ENCODE assay signal across 19 cellular contexts in the genomic region with DNA sequence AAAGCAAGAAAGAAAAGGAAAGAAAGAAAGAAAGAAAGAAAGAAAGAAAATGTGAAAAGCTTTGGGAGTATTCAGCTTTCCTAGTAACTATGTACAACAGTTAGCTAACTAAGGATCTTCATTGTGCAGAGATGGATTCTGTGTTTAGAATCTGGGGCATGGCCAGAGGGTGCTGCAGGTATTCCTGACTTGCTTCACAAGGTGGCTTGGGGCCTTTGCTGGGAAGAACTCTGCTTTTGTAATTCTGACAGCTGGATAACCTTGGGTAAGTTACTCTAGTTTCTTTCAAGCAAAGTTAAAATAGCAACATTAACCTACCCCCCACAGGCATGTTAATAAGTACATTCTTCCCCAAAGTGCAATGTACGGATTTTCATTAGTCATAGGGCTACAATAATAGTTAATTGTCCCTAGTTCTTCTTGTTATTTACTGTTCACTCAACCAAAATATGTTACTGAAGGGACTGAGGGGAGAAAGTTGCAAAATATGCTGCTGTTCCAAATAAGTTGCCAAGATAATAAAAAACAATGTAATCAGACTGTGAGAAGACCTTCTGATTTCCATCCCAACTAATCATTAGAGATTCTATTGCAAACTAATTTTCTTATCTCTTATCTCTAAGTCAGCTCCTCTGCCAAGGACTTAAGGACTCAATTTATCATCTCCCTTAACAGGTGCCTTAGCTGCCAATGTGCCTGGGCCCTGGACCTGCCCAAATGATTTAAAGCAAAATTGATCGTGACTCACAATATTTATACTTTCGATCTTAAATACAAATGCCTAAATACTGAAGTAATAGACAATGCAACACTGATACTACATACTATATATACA. TPM values are rescaled to one million over a fixed set of nuclear protein-coding genes. Genes with fewer than 3 reads are reported as not detected.
DNase-seq lines count a peak whose midpoint lies in the region; ATAC-seq and TF ChIP-seq lines count a peak whose summit lies in the region.
"Had no signal": no experiment of that assay in that cellular context is flagged by ENCODE, and none has a peak within 500 bp of the region (broad histone marks: within the 10 kb centered on the region; RNA-seq: fewer than 3 reads in every experiment).

No MANE protein-coding gene starts in this region.

- CTCF ChIA-PET in WTC11 (lab: Charles Lee) = interaction anchor here (1.1 to 1.3 kb wide), 2 partner anchors 18 to 389 kb away, joined by 3 to 5 read pairs; no protein-coding TSS in a partner anchor

- no peaks in the 10 kb centered on the region for H3K9me3 Mint-ChIP-seq in WTC11
- H3K9me3 Mint-ChIP-seq in activated T-cell treated with anti-CD3 and anti-CD28 coated beads, Interleukin-2, amount 50 U/mL, for 72 hours = no peaks in the 10 kb centered on the region

- POLR2A ChIA-PET in WTC11 (lab: Charles Lee) = no interaction called here

- H3K27ac Mint-ChIP-seq in WTC11 = 0 out of 2 replicates have a peak overlapping the region, but pooled peaks have one; percentile 28
- no peak overlapping the region for H3K27ac Mint-ChIP-seq in activated T-cell treated with anti-CD3 and anti-CD28 coated beads, Interleukin-2, amount 50 U/mL, for 72 hours

- H3K27me3 Mint-ChIP-seq in WTC11 (ENCODE audit: low read depth) = no peaks in the 10 kb centered on the region; the same call in 1 of the 2 replicates
- no peaks in the 10 kb centered on the region for H3K27me3 Mint-ChIP-seq in activated T-cell treated with anti-CD3 and anti-CD28 coated beads, Interleukin-2, amount 50 U/mL, for 72 hours (ENCODE audit: low read depth)

- no peak for TF ChIP-seq CTCF in WTC11 (IDR thresholded peaks at IDR 0.05)
- no peak for TF ChIP-seq CTCF in kidney epithelial cell (IDR thresholded peaks at IDR 0.05; ENCODE audit: insufficient read depth, low read length, poor library complexity, severe bottlenecking)
- TF ChIP-seq CTCF in retinal pigment epithelial cell (conservative IDR thresholded peaks at IDR 0.05; ENCODE audit: low read depth, low read length) = no peak

- no peaks in the 10 kb centered on the region for H3K27me3 ChIP-seq in kidney epithelial cell (ENCODE audit: control insufficient read depth, insufficient read depth, low read length)
- H3K27me3 ChIP-seq: BLaER1 treated with 17β-estradiol and CSF1 and Interleukin-3, amounts not matched to agents 10 nM and 100 nM; SJCRH30 had no signal

- no peak overlapping the region for H3K4me3 Mint-ChIP-seq in WTC11
- no peak overlapping the region for H3K4me3 Mint-ChIP-seq in activated T-cell treated with anti-CD3 and anti-CD28 coated beads, Interleukin-2, amount 50 U/mL, for 72 hours

- DNase-seq in ELF-1 (ENCODE audit: low read depth, low spot score) (peak; percentile 13), WTC11 (ENCODE audit: low spot score) (no peak), kidney epithelial cell (ENCODE audit: low read depth) (peak; percentile 5), retinal pigment epithelial cell (ENCODE audit: low read depth) (peak; percentile 18), NCI-H1436 treated with DMSO at 0.1 percent for 48 hours (lab: John Stamatoyannopoulos, UW) (no peak)
- no peak for DNase-seq in stimulated activated CD4-positive, alpha-beta T cell treated with anti-CD3 and anti-CD28 coated beads, Interleukin-2, amount 100 ng/mL, for 24 hours
- no peak for DNase-seq in activated T-cell treated with anti-CD3 and anti-CD28 coated beads, Interleukin-2, amount 50 U/mL, for 72 hours
- DNase-seq: DND-41, GDM1, GOT3, MM.1S, NCI-H1092, NCI-H146, NCI-H2029 treated with DMSO at 0.1 percent for 48 hours, NCI-H2171 treated with DMSO at 0.1 percent for 48 hours, NCI-H446, NCI-H774, SJCRH30 had no signal

- peak; percentile 85 for ATAC-seq in WTC11
- ATAC-seq in activated T-cell treated with anti-CD3 and anti-CD28 coated beads, Interleukin-2, amount 50 U/mL, for 72 hours (replicated peaks in 1 of 2) = no peak

- no peaks in the 10 kb centered on the region for H3K36me3 Mint-ChIP-seq in WTC11
- H3K36me3 Mint-ChIP-seq in activated T-cell treated with anti-CD3 and anti-CD28 coated beads, Interleukin-2, amount 50 U/mL, for 72 hours (ENCODE audit: insufficient read depth in 2 of 2) = no peaks in the 10 kb centered on the region

- no peaks in the 10 kb centered on the region for H3K36me3 ChIP-seq in kidney epithelial cell (ENCODE audit: control insufficient read depth, insufficient read depth, low read length)
- H3K36me3 ChIP-seq: BLaER1 treated with 17β-estradiol and CSF1 and Interleukin-3, amounts not matched to agents 10 nM and 100 nM; SJCRH30 had no signal

- H3K4me3 ChIP-seq in kidney epithelial cell (ENCODE audit: low read depth, low read length) (no peak overlapping the region), retinal pigment epithelial cell (ENCODE audit: low read length) (no peak overlapping the region)
- H3K4me3 ChIP-seq: BLaER1 treated with 17β-estradiol and CSF1 and Interleukin-3, amounts not matched to agents 10 nM and 100 nM; SJCRH30 had no signal

- peaks cover 29% of the 10 kb centered on the region for H3K4me1 Mint-ChIP-seq in WTC11
- H3K4me1 Mint-ChIP-seq in activated T-cell treated with anti-CD3 and anti-CD28 coated beads, Interleukin-2, amount 50 U/mL, for 72 hours (ENCODE audit: low read depth) = no peaks in the 10 kb centered on the region

TF ChIP-seq in WTC11, 78 proteins besides CTCF, POLR2A, EP300 and RAD21 (continues in another document):
- TF ChIP-seq ATF2 (CRISPR knock-in tag; IDR thresholded peaks at IDR 0.05; ENCODE audit: borderline replicate concordance, low read depth) (no peak), NR3C1 (CRISPR knock-in tag; conservative IDR thresholded peaks at IDR 0.05; ENCODE audit: low read depth) (no peak), ETV6 (CRISPR knock-in tag; IDR thresholded peaks at IDR 0.05) (no peak), ERG (CRISPR knock-in tag; IDR thresholded peaks at IDR 0.05) (no peak), ATF6 (CRISPR knock-in tag; IDR thresholded peaks at IDR 0.05) (no peak), NR1H2 (CRISPR knock-in tag; IDR thresholded peaks at IDR 0.05) (no peak), NR2C2 (CRISPR knock-in tag; IDR thresholded peaks at IDR 0.05) (no peak), GRHL2 (CRISPR knock-in tag; IDR thresholded peaks at IDR 0.05; ENCODE audit: insufficient replicate concordance, severe bottlenecking) (no peak), ESRRA (CRISPR knock-in tag; IDR thresholded peaks at IDR 0.05; ENCODE audit: borderline replicate concordance) (no peak), NFE2L1 (CRISPR knock-in tag; IDR thresholded peaks at IDR 0.05) (no peak)
- TF ChIP-seq, protein P1, sequence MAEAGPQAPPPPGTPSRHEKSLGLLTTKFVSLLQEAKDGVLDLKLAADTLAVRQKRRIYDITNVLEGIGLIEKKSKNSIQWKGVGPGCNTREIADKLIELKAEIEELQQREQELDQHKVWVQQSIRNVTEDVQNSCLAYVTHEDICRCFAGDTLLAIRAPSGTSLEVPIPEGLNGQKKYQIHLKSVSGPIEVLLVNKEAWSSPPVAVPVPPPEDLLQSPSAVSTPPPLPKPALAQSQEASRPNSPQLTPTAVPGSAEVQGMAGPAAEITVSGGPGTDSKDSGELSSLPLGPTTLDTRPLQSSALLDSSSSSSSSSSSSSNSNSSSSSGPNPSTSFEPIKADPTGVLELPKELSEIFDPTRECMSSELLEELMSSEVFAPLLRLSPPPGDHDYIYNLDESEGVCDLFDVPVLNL (CRISPR knock-in tag; IDR thresholded peaks at IDR 0.05; ENCODE audit: borderline replicate concordance, low read depth) = no peak

RNA-seq across cellular contexts. Expression of gene SERPINB8, which starts 50.3 kb away (rescaled TPM):
- 0.46 to 0.73 TPM (median 0.57 TPM) in 3 replicates for total RNA-seq in WTC11 (2021)
- total RNA-seq in kidney epithelial cell = 22.5 and 23.6 TPM in 2 replicates
- 10 to 100 TPM; 18.6 to 28.8 TPM for total RNA-seq in activated T-cell treated with anti-CD3 and anti-CD28 coated beads, Interleukin-2, amount 50 U/mL, for 72 hours

Comparison
In these comparisons a context has a peak if more than half of its experiments do, and no peak if none do; other contexts are left out.
1. DNase-seq: peak in ELF-1 (single experiment), kidney epithelial cell (single experiment) and retinal pigment epithelial cell (single experiment); none in WTC11 (single experiment), stimulated activated CD4-positive, alpha-beta T cell treated with anti-CD3 and anti-CD28 coated beads, Interleukin-2, amount 100 ng/mL, for 24 hours (0 of 2), NCI-H1436 treated with DMSO at 0.1 percent for 48 hours (single experiment) and activated T-cell treated with anti-CD3 and anti-CD28 coated beads, Interleukin-2, amount 50 U/mL, for 72 hours (0 of 2).
2. RNA of gene SERPINB8, which starts 50.3 kb away (total RNA-seq): 18.6 to 28.8 TPM in activated T-cell treated with anti-CD3 and anti-CD28 coated beads, Interleukin-2, amount 50 U/mL, for 72 hours and 22.5 to 23.6 TPM in kidney epithelial cell; 0.46 to 0.73 TPM in WTC11; every median in the first group is over 10 times any median in the second.